ENCODE assay signal across 4 cellular contexts in genomic region chr6:164700497-164700896, GRCh38.
TF ChIP-seq lines count a peak whose summit lies in the region.

No MANE protein-coding gene starts in this region.

TF ChIP-seq in HepG2, 621 proteins besides CTCF, POLR2A, EP300 and RAD21:
- peak in 1 of 2 experiments; percentile 71; a peak in 3 of 4 replicates for TF ChIP-seq MAFK (conservative IDR thresholded peaks at IDR 0.05 in 1 of 2, IDR thresholded peaks at IDR 0.05 in 1 of 2; ENCODE audit: low read length in 2 of 2)
- peak; percentile 45; the same call in 1 of the 2 replicates for TF ChIP-seq MAFF (IDR thresholded peaks at IDR 0.05; ENCODE audit: low read depth, low read length)
- no peak for TF ChIP-seq SALL1 (CRISPR knock-in tag; IDR thresholded peaks at IDR 0.05)

TF ChIP-seq in A549, 52 proteins besides CTCF, POLR2A, EP300 and RAD21:
- TF ChIP-seq FOSL2 (IDR thresholded peaks at IDR 0.05) = no peak
- TF ChIP-seq FOSL2 (CRISPR knock-in tag; IDR thresholded peaks at IDR 0.05) = no peak
- TF ChIP-seq HMGXB4 (CRISPR knock-in tag; IDR thresholded peaks at IDR 0.05; ENCODE audit: borderline replicate concordance) = no peak
- no peak for TF ChIP-seq KDM1A (IDR thresholded peaks at IDR 0.05; ENCODE audit: low read depth)
- TF ChIP-seq MAFK (IDR thresholded peaks at IDR 0.05; ENCODE audit: partially characterized antibody) = peak; percentile 10

TF ChIP-seq in IMR-90, 13 proteins besides CTCF, POLR2A, EP300 and RAD21:
- TF ChIP-seq MAFK (IDR thresholded peaks at IDR 0.05; ENCODE audit: low read depth, low read length) (peak; percentile 24; the same call in 1 of the 2 replicates), RCOR1 (IDR thresholded peaks at IDR 0.05; ENCODE audit: insufficient replicate concordance, low read length) (no peak)

TF ChIP-seq in K562, 482 proteins besides CTCF, POLR2A, EP300 and RAD21:
- TF ChIP-seq ZNF316 (IDR thresholded peaks at IDR 0.05) (peak; percentile 73), GATA2 (CRISPR knock-in tag; IDR thresholded peaks at IDR 0.05) (no peak), MAFG (tag; conservative IDR thresholded peaks at IDR 0.05) (0 out of 2 replicates have a peak, but pooled peaks have one; percentile 14), ZNF140 (CRISPR knock-in tag; IDR thresholded peaks at IDR 0.05) (no peak), RBM34 (IDR thresholded peaks at IDR 0.05; ENCODE audit: borderline replicate concordance, insufficient read depth, low read length) (no peak), C11orf30 (IDR thresholded peaks at IDR 0.05; ENCODE audit: low read depth) (peak; percentile 50; the same call in 1 of the 2 replicates), SPI1 (IDR thresholded peaks at IDR 0.05; ENCODE audit: borderline replicate concordance, low read depth, low read length) (no peak)
